In genomic region chr3:41711656-41712055, GRCh38 we compare ENCODE assay signal across 15 cellular contexts.
DNase-seq lines count a peak whose midpoint lies in the region; ATAC-seq, FAIRE-seq and TF ChIP-seq lines count a peak whose summit lies in the region.
"Had no signal": no experiment of that assay in that cellular context is flagged by ENCODE, and none has a peak within 500 bp of the region (broad histone marks: within the 10 kb centered on the region; RNA-seq: fewer than 3 reads in every experiment).

No MANE protein-coding gene starts in this region.

- H2BK5ac ChIP-seq in IMR-90 (ENCODE audit: low read depth, low read length, poor library complexity, severe bottlenecking) = no peak overlapping the region

- no peak overlapping the region for H3K4ac ChIP-seq in IMR-90 (ENCODE audit: low read depth, low read length)

- ATAC-seq in IMR-90 (ENCODE audit: low read depth) (0 out of 2 replicates have a peak, but pooled peaks have one; percentile 19), gastrocnemius medialis (no peak), pancreas (no peak)
- ATAC-seq: right lobe of liver had no signal

- POLR2A ChIA-PET in IMR-90 (lab: Charles Lee; ENCODE audit: unreplicated experiment) = no interaction called here

- no peak overlapping the region for H2BK120ac ChIP-seq in IMR-90 (ENCODE audit: low read depth, low read length)

- no peak overlapping the region for H4K91ac ChIP-seq in IMR-90 (ENCODE audit: insufficient read depth, low read depth, low read length)

- no peak overlapping the region for H2BK15ac ChIP-seq in IMR-90 (ENCODE audit: low read depth, low read length)

- H3K4me3 ChIP-seq in IMR-90 (ENCODE audit: insufficient read depth, low read depth, low read length) (no peak overlapping the region), astrocyte of the spinal cord (ENCODE audit: low read depth, low read length) (no peak overlapping the region), gastrocnemius medialis (no peak overlapping the region), tibial artery (no peak overlapping the region), pancreas (no peak overlapping the region)
- H3K4me3 ChIP-seq: cardiac muscle cell, right lobe of liver, stomach had no signal

- dilution Hi-C loops in IMR-90 (cut with HindIII; ENCODE audit: low sequenced_read_pairs, unreplicated experiment) = no loop called here

- FAIRE-seq in pancreas (lab: Jason Lieb, UNC) = no peak

- H3K9ac ChIP-seq in IMR-90 (ENCODE audit: low read depth, low read length) = no peak overlapping the region

- DNase-seq in CD1c-positive myeloid dendritic cell (ENCODE audit: extremely low spot score) (peak; percentile 19), IMR-90 (peak; percentile 42), astrocyte of the spinal cord (ENCODE audit: low read depth, low spot score) (peak; percentile 71), lung microvascular endothelial cell (ENCODE audit: low read depth in 2 of 2) (peak; percentile 54 to 89), gastrocnemius medialis (no peak), tibial artery (no peak), amniotic stem cell (lab: John Stamatoyannopoulos, UW) (no peak), pancreas (no peak)
- DNase-seq: activated CD4-positive, alpha-beta T cell treated with anti-CD3 and anti-CD28 coated beads, Interleukin-2, amount 50 U/mL, for 1 hour; NCI-H2029; NK-92 treated with Interleukin-12 subunit alpha and Interleukin-12 subunit beta, amount 100 ng/mL, for 24 hours; right lobe of liver; stomach had no signal

- H3K27ac ChIP-seq in IMR-90 (ENCODE audit: insufficient read depth, low read length) (no peak overlapping the region), gastrocnemius medialis (no peak overlapping the region), tibial artery (no peak overlapping the region), pancreas (no peak overlapping the region)
- H3K27ac ChIP-seq: C4-2B, cardiac muscle cell, right lobe of liver, stomach had no signal

- in situ Hi-C loops in IMR-90 (cut with MboI; ENCODE audit: low sequenced_read_pairs) (no loop called here), astrocyte of the spinal cord (cut with HindIII; ENCODE audit: low sequenced_read_pairs) (no loop called here), gastrocnemius medialis (cut with MboI; ENCODE audit: low sequenced_read_pairs in 4 of 4) (no loop called here)

- intact Hi-C loops in IMR-90 (cut with micrococcal nuclease) (no loop called here), gastrocnemius medialis (cut with DNase I; ENCODE audit: low total_unique reads) (loop anchor here (10.0 kb wide), 1 partner anchor 1127 kb away; no protein-coding TSS in a partner anchor), tibial artery (cut with DNase I; ENCODE audit: low total_unique reads) (no loop called here), pancreas (cut with DNase I) (no loop called here)

- H3K23ac ChIP-seq in IMR-90 (ENCODE audit: low read depth, low read length) = no peak overlapping the region

- H2AK5ac ChIP-seq in IMR-90 (ENCODE audit: low read depth, low read length) = no peak overlapping the region

- no peak overlapping the region for H2AK9ac ChIP-seq in IMR-90 (replicated peaks; ENCODE audit: low read depth, low read length, poor library complexity)

- no peak for TF ChIP-seq RAD21 in IMR-90 (IDR thresholded peaks at IDR 0.05; ENCODE audit: low read length)

- H3K36me3 ChIP-seq in IMR-90 (ENCODE audit: control insufficient read depth, insufficient read depth, low read length) = no peaks in the 10 kb centered on the region
- no peaks in the 10 kb centered on the region for H3K36me3 ChIP-seq in gastrocnemius medialis
- H3K36me3 ChIP-seq in tibial artery = no peaks in the 10 kb centered on the region
- H3K36me3 ChIP-seq in pancreas = no peaks in the 10 kb centered on the region
- H3K36me3 ChIP-seq: cardiac muscle cell, right lobe of liver, stomach had no signal

- no peak overlapping the region; the same call in 1 of the 2 replicates for H3K18ac ChIP-seq in IMR-90 (ENCODE audit: low read depth, low read length)

- peaks cover 3% of the 10 kb centered on the region; the same call in 1 of the 2 replicates for H3K4me1 ChIP-seq in IMR-90 (ENCODE audit: control insufficient read depth, insufficient read depth, low read length)
- H3K4me1 ChIP-seq in gastrocnemius medialis = no peaks in the 10 kb centered on the region
- H3K4me1 ChIP-seq in tibial artery = no peaks in the 10 kb centered on the region
- H3K4me1 ChIP-seq in pancreas = no peaks in the 10 kb centered on the region
- H3K4me1 ChIP-seq: stomach had no signal

- H3K9me1 ChIP-seq in IMR-90 (ENCODE audit: insufficient read depth, low read length) = 0 out of 2 replicates have a peak, but pooled peaks cover 2% of the 10 kb centered on the region

- TF ChIP-seq POLR2A in IMR-90 (IDR thresholded peaks at IDR 0.05; ENCODE audit: low read depth, low read length) (no peak), gastrocnemius medialis (IDR thresholded peaks at IDR 0.05) (no peak)

- H3K14ac ChIP-seq in IMR-90 (replicated peaks; ENCODE audit: low read depth, low read length) = no peak overlapping the region

- H2AFZ ChIP-seq in IMR-90 (replicated peaks; ENCODE audit: low read length, poor library complexity) = no peak overlapping the region

- H3K79me1 ChIP-seq in IMR-90 (ENCODE audit: low read depth in 1 of 2, low read length in 2 of 2) = no peaks in the 10 kb centered on the region

- H3K9me3 ChIP-seq in IMR-90 (ENCODE audit: control insufficient read depth, insufficient read depth, low read length) = no peaks in the 10 kb centered on the region
- no peaks in the 10 kb centered on the region for H3K9me3 ChIP-seq in gastrocnemius medialis
- no peaks in the 10 kb centered on the region for H3K9me3 ChIP-seq in tibial artery
- H3K9me3 ChIP-seq in pancreas = no peaks in the 10 kb centered on the region
- H3K9me3 ChIP-seq: right lobe of liver, stomach had no signal

- no peak overlapping the region for H4K5ac ChIP-seq in IMR-90 (ENCODE audit: low read depth, low read length)

- H3K56ac ChIP-seq in IMR-90 (ENCODE audit: extremely low read depth, insufficient read depth, low read length) = no peak overlapping the region

- H4K8ac ChIP-seq in IMR-90 (ENCODE audit: low read depth in 2 of 2, low read length in 2 of 2) = no peak overlapping the region

- H3K27me3 ChIP-seq in IMR-90 (ENCODE audit: control insufficient read depth, insufficient read depth, low read length) (no peaks in the 10 kb centered on the region), gastrocnemius medialis (no peaks in the 10 kb centered on the region), tibial artery (no peaks in the 10 kb centered on the region), pancreas (no peaks in the 10 kb centered on the region)
- H3K27me3 ChIP-seq: cardiac muscle cell, right lobe of liver, stomach had no signal

- CTCF ChIA-PET in IMR-90 (lab: Yijun Ruan, JAX) = interaction anchor here (1.1 kb wide), 1 partner anchor 27 kb away, joined by 3 read pairs; no protein-coding TSS in a partner anchor

- no peaks in the 10 kb centered on the region for H4K20me1 ChIP-seq in IMR-90 (ENCODE audit: insufficient read depth, low read length)

- TF ChIP-seq CTCF in IMR-90 (conservative IDR thresholded peaks at IDR 0.05; ENCODE audit: low read depth, low read length) (no peak), astrocyte of the spinal cord (IDR thresholded peaks at IDR 0.05; ENCODE audit: low read depth, low read length) (no peak), gastrocnemius medialis (IDR thresholded peaks at IDR 0.05 in 4 of 5, conservative IDR thresholded peaks at IDR 0.05 in 1 of 5) (no peak), tibial artery (IDR thresholded peaks at IDR 0.05) (no peak), pancreas (IDR thresholded peaks at IDR 0.05) (no peak)

- no TSS peak for BruUV-seq in IMR-90 (replicated peaks; lab: Mats Ljungman, UMichigan)

- no peak overlapping the region for H2BK20ac ChIP-seq in IMR-90 (ENCODE audit: low read depth, low read length)

- H3K4me2 ChIP-seq in IMR-90 (ENCODE audit: low read depth, low read length) = no peak overlapping the region

TF ChIP-seq in IMR-90, 13 proteins besides CTCF, POLR2A, EP300 and RAD21:
- no peak for TF ChIP-seq FOS (IDR thresholded peaks at IDR 0.05; ENCODE audit: low read depth, low read length)
- no peak for TF ChIP-seq RCOR1 (IDR thresholded peaks at IDR 0.05; ENCODE audit: insufficient replicate concordance, low read length)
- no peak for TF ChIP-seq SMC3 (IDR thresholded peaks at IDR 0.05; ENCODE audit: low read depth, low read length)
- TF ChIP-seq NFE2L2 (IDR thresholded peaks at IDR 0.05; ENCODE audit: low read depth, low read length) = no peak
- no peak for TF ChIP-seq RFX5 (IDR thresholded peaks at IDR 0.05; ENCODE audit: low read depth, low read length)
- TF ChIP-seq CHD1 (IDR thresholded peaks at IDR 0.05; ENCODE audit: low read depth, low read length) = no peak
- TF ChIP-seq CEBPB (IDR thresholded peaks at IDR 0.05; ENCODE audit: low read depth, low read length) = no peak
- no peak for TF ChIP-seq MAFK (IDR thresholded peaks at IDR 0.05; ENCODE audit: low read depth, low read length)
- TF ChIP-seq, protein P1, sequence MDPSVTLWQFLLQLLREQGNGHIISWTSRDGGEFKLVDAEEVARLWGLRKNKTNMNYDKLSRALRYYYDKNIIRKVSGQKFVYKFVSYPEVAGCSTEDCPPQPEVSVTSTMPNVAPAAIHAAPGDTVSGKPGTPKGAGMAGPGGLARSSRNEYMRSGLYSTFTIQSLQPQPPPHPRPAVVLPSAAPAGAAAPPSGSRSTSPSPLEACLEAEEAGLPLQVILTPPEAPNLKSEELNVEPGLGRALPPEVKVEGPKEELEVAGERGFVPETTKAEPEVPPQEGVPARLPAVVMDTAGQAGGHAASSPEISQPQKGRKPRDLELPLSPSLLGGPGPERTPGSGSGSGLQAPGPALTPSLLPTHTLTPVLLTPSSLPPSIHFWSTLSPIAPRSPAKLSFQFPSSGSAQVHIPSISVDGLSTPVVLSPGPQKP (IDR thresholded peaks at IDR 0.05; ENCODE audit: borderline replicate concordance, low read depth, low read length) = no peak
- TF ChIP-seq BHLHE40 (IDR thresholded peaks at IDR 0.05; ENCODE audit: low read depth, low read length) = no peak
- no peak for TF ChIP-seq MAZ (IDR thresholded peaks at IDR 0.05; ENCODE audit: borderline replicate concordance, low read depth, low read length)
- no peak for TF ChIP-seq MXI1 (IDR thresholded peaks at IDR 0.05; ENCODE audit: borderline replicate concordance, low read depth, low read length)
- TF ChIP-seq USF2 (IDR thresholded peaks at IDR 0.05; ENCODE audit: low read depth, low read length) = no peak

Comparison
In these comparisons a context has a peak if more than half of its experiments do, and no peak if none do; other contexts are left out.
1. DNase-seq: peak in CD1c-positive myeloid dendritic cell (single experiment), IMR-90 (single experiment), astrocyte of the spinal cord (single experiment) and lung microvascular endothelial cell (2 of 2); none in gastrocnemius medialis (0 of 2), tibial artery (0 of 2), amniotic stem cell (single experiment) and pancreas (0 of 6).